In genomic region chr14:25552826-25553225, GRCh38 we compare ENCODE assay signal across 7 cellular contexts.
"Had no signal": no experiment of that assay in that cellular context is flagged by ENCODE, and none has a peak within 500 bp of the region (broad histone marks: within the 10 kb centered on the region; RNA-seq: fewer than 3 reads in every experiment).

No MANE protein-coding gene starts in this region.

- H3K4me3 ChIP-seq: K562 had no signal

- H3K27ac ChIP-seq: HL-60, KMS-11 had no signal

- DNase-seq: IMR-90, KBM-7, KG1 had no signal

- H3K9ac ChIP-seq: KMS-11 had no signal

- ATAC-seq: K562 had no signal

- FAIRE-seq: HTR-8/SVneo, K562 had no signal

- H3K4me2 ChIP-seq: KMS-11 had no signal
